In genomic region chr17:45019177-45019711, GRCh38 we compare ENCODE assay signal across 8 cellular contexts. TPM values are rescaled to one million over a fixed set of nuclear protein-coding genes. Genes with fewer than 3 reads are reported as not detected.
DNase-seq lines count a peak whose midpoint lies in the region; ATAC-seq and TF ChIP-seq lines count a peak whose summit lies in the region.

No MANE protein-coding gene starts in this region.

- POLR2A ChIA-PET in A673 (lab: Charles Lee; ENCODE audit: low non-redundant PET), result no interaction called here

- H3K36me3 Mint-ChIP-seq in natural killer cell treated with Interleukin-12 subunit alpha and Interleukin-12 subunit beta and Interleukin-15 and Interleukin-18, amount 100 ng/mL, for 72 hours, result no peaks in the 10 kb centered on the region

- H3K9me3 Mint-ChIP-seq in natural killer cell treated with Interleukin-12 subunit alpha and Interleukin-12 subunit beta and Interleukin-15 and Interleukin-18, amount 100 ng/mL, for 72 hours, result no peaks in the 10 kb centered on the region

- H3K27ac ChIP-seq in A673 (ENCODE audit: low read depth, low read length, poor library complexity, severe bottlenecking) (no peak overlapping the region), transverse colon (peak overlapping the region; percentile 27 to 56 (median 44))

- peak; percentile 82 to 86 for ATAC-seq in natural killer cell treated with Interleukin-12 subunit alpha and Interleukin-12 subunit beta and Interleukin-15 and Interleukin-18, amount 100 ng/mL, for 72 hours
- ATAC-seq in HG02973 (IDR thresholded peaks at IDR 0.05; ENCODE audit: unreplicated experiment), result no peak

- H3K27me3 ChIP-seq in A673 (replicated peaks; ENCODE audit: insufficient read depth, low read depth, low read length, poor library complexity) (no peaks in the 10 kb centered on the region), transverse colon (peaks cover 8% of the 10 kb centered on the region)

- H3K4me3 Mint-ChIP-seq in natural killer cell treated with Interleukin-12 subunit alpha and Interleukin-12 subunit beta and Interleukin-15 and Interleukin-18, amount 100 ng/mL, for 72 hours, result peak overlapping the region; percentile 83

- H3K27ac Mint-ChIP-seq in natural killer cell treated with Interleukin-12 subunit alpha and Interleukin-12 subunit beta and Interleukin-15 and Interleukin-18, amount 100 ng/mL, for 72 hours, result peak overlapping the region in 1 of 2 donors; percentile 74

- in situ Hi-C loops in GM13977 (cut with MboI; ENCODE audit: low pct_unique_long_range_greater_than_20kb, low sequenced_read_pairs, unreplicated experiment) (loop anchor here (10.0 kb wide), 1 partner anchor 94 kb away; no protein-coding TSS in a partner anchor), transverse colon (cut with MboI; ENCODE audit: low pct_ligation_motif_present in 1 of 4, low pct_unique_long_range_greater_than_20kb in 1 of 4, low sequenced_read_pairs in 3 of 4) (no loop called here)

- 1% methylated on average over 26 of the region's 54 CpGs; no CpG with 5 or more reads in 1 of the 2 donors for WGBS in transverse colon (ENCODE audit: low coverage in 1 of 2), 2 donors

- peaks cover 16 to 19% of the 10 kb centered on the region in 2 donors for H3K4me1 Mint-ChIP-seq in natural killer cell treated with Interleukin-12 subunit alpha and Interleukin-12 subunit beta and Interleukin-15 and Interleukin-18, amount 100 ng/mL, for 72 hours (ENCODE audit: low read depth in 2 of 2)

- TF ChIP-seq POLR2A in transverse colon (IDR thresholded peaks at IDR 0.05), result no peak

- H3K9me3 ChIP-seq in A673 (ENCODE audit: low read depth, low read length, poor library complexity, severe bottlenecking) (no peaks in the 10 kb centered on the region), transverse colon (no peaks in the 10 kb centered on the region)

- H3K4me1 ChIP-seq in A673 (ENCODE audit: insufficient read depth, low read length, poor library complexity, severe bottlenecking) (no peaks in the 10 kb centered on the region), transverse colon (peaks cover 30 to 44% (median 30%) of the 10 kb centered on the region in 4 donors)

- intact Hi-C loops in A673 (cut with micrococcal nuclease; ENCODE audit: unreplicated experiment) (no loop called here), transverse colon (cut with DNase I; ENCODE audit: low total_unique reads) (no loop called here)

- H3K4me3 ChIP-seq in A673 (ENCODE audit: low read depth, low read length, poor library complexity, severe bottlenecking) (peak overlapping the region; percentile 49), transverse colon (peak overlapping the region; percentile 34 to 59 (median 46))

- CTCF ChIA-PET in A673 (lab: Charles Lee), result interaction anchor here (1.9 kb wide), 1 partner anchor 99 kb away, joined by 7 read pairs; no protein-coding TSS in a partner anchor

- DNase-seq in A673 (ENCODE audit: low spot score), result peak; percentile 38
- peak; percentile 77 for DNase-seq in GM13977 (ENCODE audit: low spot score)
- DNase-seq in NCI-H460 (ENCODE audit: extremely low read depth, low read depth), result peak; percentile 48
- peak; percentile 56 for DNase-seq in activated T-cell treated with anti-CD3 and anti-CD28 coated beads for 48 hours (ENCODE audit: low read depth)
- peak; percentile 49 for DNase-seq in fibroblast of gingiva (ENCODE audit: low read depth)
- DNase-seq in natural killer cell treated with Interleukin-12 subunit alpha and Interleukin-12 subunit beta and Interleukin-15 and Interleukin-18, amount 100 ng/mL, for 72 hours (ENCODE audit: low spot score), result peak; percentile 66
- peak; percentile 51 for DNase-seq in transverse colon

- peak; percentile 36; the same call in 1 of the 2 replicates for TF ChIP-seq CTCF in A673 (conservative IDR thresholded peaks at IDR 0.05; ENCODE audit: low read depth, low read length)
- TF ChIP-seq CTCF in GM13977 (IDR thresholded peaks at IDR 0.05; ENCODE audit: extremely low read depth, insufficient read depth, missing control alignments), result peak; percentile 69
- peak in 4 of 5 experiments; percentile 19 to 48 (median 40) for TF ChIP-seq CTCF in transverse colon (IDR thresholded peaks at IDR 0.05)

- H3K36me3 ChIP-seq in A673 (ENCODE audit: insufficient read depth, low read length, poor library complexity, severe bottlenecking), result no peaks in the 10 kb centered on the region
- no peaks in the 10 kb centered on the region for H3K36me3 ChIP-seq in transverse colon

- no peak for TF ChIP-seq EP300 in transverse colon (IDR thresholded peaks at IDR 0.05; ENCODE audit: low read depth)

- BruUV-seq in A673 (replicated peaks; lab: Mats Ljungman, UMichigan), result no TSS peak

- peaks cover 18 to 23% of the 10 kb centered on the region in 2 donors for H3K27me3 Mint-ChIP-seq in natural killer cell treated with Interleukin-12 subunit alpha and Interleukin-12 subunit beta and Interleukin-15 and Interleukin-18, amount 100 ng/mL, for 72 hours

RNA-seq across cellular contexts. Expression of gene DCAKD, which starts 32.2 kb away (rescaled TPM):
- total RNA-seq in A673 (2021) (19.1 and 21.8 TPM in 2 replicates), transverse colon (100 to 1,000 TPM in 1 of 4 donors, 10 to 100 TPM in 2, 1 to 10 TPM in 1; 9.4 to 144 (median 27.4) TPM)
- 22.8 and 24.0 TPM in 2 replicates for total RNA-seq in NCI-H460 (2014; rRNA removed; shearing (Covaris generic))
- 36.1 and 57.0 TPM in 2 replicates for polyA plus RNA-seq in NCI-H460 (2014; cell fraction: nucleus; rRNA removed)
- total RNA-seq in natural killer cell treated with Interleukin-12 subunit alpha and Interleukin-12 subunit beta and Interleukin-15 and Interleukin-18, amount 100 ng/mL, for 72 hours, result 10 to 100 TPM; 17.9 to 36.4 TPM

RNA-seq across cellular contexts. Expression of gene NMT1, which starts 41.9 kb away (rescaled TPM):
- total RNA-seq in A673 (2021), result 108 and 118 TPM in 2 replicates
- total RNA-seq in NCI-H460 (2014; rRNA removed; shearing (Covaris generic)), result 88.9 and 561 TPM in 2 replicates
- polyA plus RNA-seq in NCI-H460 (2014; cell fraction: nucleus; rRNA removed), result 66.9 and 86.9 TPM in 2 replicates
- 100 to 1,000 TPM; 147 to 161 TPM for total RNA-seq in natural killer cell treated with Interleukin-12 subunit alpha and Interleukin-12 subunit beta and Interleukin-15 and Interleukin-18, amount 100 ng/mL, for 72 hours
- 10 to 100 TPM; 16.1 to 83.8 (median 43.4) TPM for total RNA-seq in transverse colon

RNA-seq across cellular contexts. Expression of gene C1QL1, which starts 51.1 kb away (rescaled TPM):
- total RNA-seq in A673 (2021), result 8.6 and 10.8 TPM in 2 replicates
- 0.72 and 0.84 TPM in 2 replicates for total RNA-seq in NCI-H460 (2014; rRNA removed; shearing (Covaris generic))
- 2.4 and 4.9 TPM in 2 replicates for polyA plus RNA-seq in NCI-H460 (2014; cell fraction: nucleus; rRNA removed)
- not detected for total RNA-seq in natural killer cell treated with Interleukin-12 subunit alpha and Interleukin-12 subunit beta and Interleukin-15 and Interleukin-18, amount 100 ng/mL, for 72 hours
- total RNA-seq in transverse colon, result 1 to 10 TPM in 2 of 4 donors, under 1 TPM in 1, not detected in 1; 0.55 to 6.8 (median 1.1) TPM
